8 cellular contexts compared by ENCODE assay signal in genomic region chr7:4712371-4713182, GRCh38. TPM values are rescaled to one million over a fixed set of nuclear protein-coding genes. Genes with fewer than 3 reads are reported as not detected.
A peak's percentile ranks its signal among the peaks of the same experiment; 100 is the strongest.
DNase-seq lines count a peak whose midpoint lies in the region; ATAC-seq, FAIRE-seq and TF ChIP-seq lines count a peak whose summit lies in the region.

No MANE protein-coding gene starts in this region.

- peak; percentile 64 for FAIRE-seq in HepG2 (lab: Jason Lieb, UNC)

- no peak for TF ChIP-seq POLR2A in HepG2 (IDR thresholded peaks at IDR 0.05; ENCODE audit: insufficient read depth in 1 of 2, low read depth in 2 of 2, low read length in 2 of 2)

- H3K27ac ChIP-seq in HepG2 (ENCODE audit: extremely low read length, insufficient read depth, low read length), result peak overlapping the region; percentile 42

- TF ChIP-seq RAD21 in HepG2 (CRISPR knock-in tag; IDR thresholded peaks at IDR 0.05), result no peak

- CTCF ChIA-PET in HepG2 (lab: Yijun Ruan, JAX; ENCODE audit: low intra/inter-chr PET ratio, low total read pairs), result no interaction called here

- peak overlapping the region; percentile 57 for H3K4me2 ChIP-seq in HepG2 (ENCODE audit: low read depth, low read length)

- ATAC-seq in HG03280 (IDR thresholded peaks at IDR 0.05; ENCODE audit: unreplicated experiment) (peak; percentile 49), HepG2 (peak; percentile 89)

- peak overlapping the region in 1 of 3 experiments; percentile 18; a peak in 2 of 6 replicates for H3K4me3 ChIP-seq in HepG2 (replicated peaks in 1 of 3; ENCODE audit: insufficient read depth in 1 of 3, low read depth in 2 of 3, low read length in 3 of 3)

- POLR2A ChIA-PET in HepG2 (lab: Yijun Ruan, JAX), result interaction anchor here (1.1 kb wide), 1 partner anchor 12 kb away, joined by 3 read pairs; no protein-coding TSS in a partner anchor

- 43% methylated on average over 22 of the region's 22 CpGs for WGBS in HepG2 (ENCODE audit: low lambda C conversion rate)

- no peaks in the 10 kb centered on the region for H3K27me3 Mint-ChIP-seq in activated naive CD4-positive, alpha-beta T cell treated with anti-CD3 and anti-CD28 coated beads, Interleukin-2, amount 50 U/mL, for 24 hours

- intact Hi-C loops in HepG2 (cut with micrococcal nuclease; ENCODE audit: unreplicated experiment), result loop anchor here (2.0 kb wide), 1 partner anchor 26 kb away; no protein-coding TSS in a partner anchor

- peaks cover 3 to 13% of the 10 kb centered on the region in 2 experiments; a peak in 2 of 5 replicates for H3K36me3 ChIP-seq in HepG2 (replicated peaks in 1 of 2; ENCODE audit: control insufficient read depth in 1 of 2, insufficient read depth in 2 of 2, low read length in 2 of 2)

- no peaks in the 10 kb centered on the region for H3K27me3 ChIP-seq in HepG2 (ENCODE audit: control insufficient read depth in 1 of 2, insufficient read depth in 2 of 2, low read length in 2 of 2)

- H3K9ac ChIP-seq in HepG2 (ENCODE audit: insufficient read depth, low read depth, low read length), result no peak overlapping the region

- 0 out of 4 replicates have a peak, but pooled peaks of 1 of the 2 experiments have one; percentile 15 for TF ChIP-seq EP300 in HepG2 (IDR thresholded peaks at IDR 0.05; ENCODE audit: low read depth in 2 of 2, low read length in 2 of 2)
- TF ChIP-seq EP300 in HepG2 (CRISPR knock-in tag; IDR thresholded peaks at IDR 0.05; ENCODE audit: borderline replicate concordance), result no peak; the same call in 1 of the 2 replicates

- H3K4me1 ChIP-seq in HepG2 (ENCODE audit: insufficient read depth, low read length), result peaks cover 66% of the 10 kb centered on the region

- H3K36me3 Mint-ChIP-seq in activated naive CD4-positive, alpha-beta T cell treated with anti-CD3 and anti-CD28 coated beads, Interleukin-2, amount 50 U/mL, for 24 hours, result peaks cover 1% of the 10 kb centered on the region

- no peak for DNase-seq in activated naive CD4-positive, alpha-beta T cell treated with Interleukin-2 at 50 U/mL for 16 hours
- DNase-seq in OCI-M1 (lab: John Stamatoyannopoulos, UW) (peak; percentile 25), HepG2 (ENCODE audit: low spot score) (peak; percentile 76), SW 1271 (lab: John Stamatoyannopoulos, UW) (no peak), NCI-H2081 (lab: John Stamatoyannopoulos, UW) (no peak)
- no peak for DNase-seq in activated CD4-positive, alpha-beta T cell treated with anti-CD3 and anti-CD28 coated beads for 1 hour

- peak overlapping the region; percentile 51 for H3K27ac Mint-ChIP-seq in activated naive CD4-positive, alpha-beta T cell treated with anti-CD3 and anti-CD28 coated beads, Interleukin-2, amount 50 U/mL, for 24 hours

- in situ Hi-C loops in HepG2 (cut with HindIII; ENCODE audit: extremely low pct_ligation_motif_present, low pct_unique_long_range_greater_than_20kb), result no loop called here

- H4K20me1 ChIP-seq in HepG2 (ENCODE audit: insufficient read depth, low read length), result peaks cover 75% of the 10 kb centered on the region

- no peak for TF ChIP-seq CTCF in HepG2 (CRISPR knock-in tag; IDR thresholded peaks at IDR 0.05)

- no peak overlapping the region for H3K4me3 Mint-ChIP-seq in activated naive CD4-positive, alpha-beta T cell treated with anti-CD3 and anti-CD28 coated beads, Interleukin-2, amount 50 U/mL, for 24 hours

- peaks cover 78% of the 10 kb centered on the region for H3K79me2 ChIP-seq in HepG2 (ENCODE audit: insufficient read depth, low read length)

- no peaks in the 10 kb centered on the region for H3K9me3 Mint-ChIP-seq in activated naive CD4-positive, alpha-beta T cell treated with anti-CD3 and anti-CD28 coated beads, Interleukin-2, amount 50 U/mL, for 24 hours

- no TSS peak for BruUV-seq in HepG2 (replicated peaks; lab: Mats Ljungman, UMichigan)

- H3K4me1 Mint-ChIP-seq in activated naive CD4-positive, alpha-beta T cell treated with anti-CD3 and anti-CD28 coated beads, Interleukin-2, amount 50 U/mL, for 24 hours, result peaks cover 80% of the 10 kb centered on the region

- H2AFZ ChIP-seq in HepG2 (ENCODE audit: low read length), result no peak overlapping the region

- H3K9me3 ChIP-seq in HepG2 (ENCODE audit: low read length), result no peaks in the 10 kb centered on the region

TF ChIP-seq in HepG2, 621 proteins besides CTCF, POLR2A, EP300 and RAD21 (continues in another document):
- TF ChIP-seq FOSL1 (CRISPR knock-in tag; IDR thresholded peaks at IDR 0.05; ENCODE audit: borderline replicate concordance), result peak; percentile 37; the same call in 1 of the 2 replicates
- no peak for TF ChIP-seq NCOR1 (IDR thresholded peaks at IDR 0.05; ENCODE audit: borderline replicate concordance, low read length)
- no peak for TF ChIP-seq IKZF1 (IDR thresholded peaks at IDR 0.05)
- 0 out of 2 replicates have a peak, but pooled peaks have one; percentile 22 for TF ChIP-seq SPEN (CRISPR knock-in tag; IDR thresholded peaks at IDR 0.05; ENCODE audit: low read depth)
- peak; percentile 52; the same call in 1 of the 2 replicates for TF ChIP-seq SIN3A (IDR thresholded peaks at IDR 0.05; ENCODE audit: borderline replicate concordance, low read depth, low read length)
- TF ChIP-seq ARNTL (CRISPR knock-in tag; IDR thresholded peaks at IDR 0.05), result no peak
- no peak for TF ChIP-seq REL (CRISPR knock-in tag; conservative IDR thresholded peaks at IDR 0.05)
- TF ChIP-seq SNAPC2 (CRISPR knock-in tag; IDR thresholded peaks at IDR 0.05), result no peak
- no peak for TF ChIP-seq ZNF317 (CRISPR knock-in tag; IDR thresholded peaks at IDR 0.05)
- no peak for TF ChIP-seq TBX3 (IDR thresholded peaks at IDR 0.05; ENCODE audit: borderline replicate concordance)
- no peak for TF ChIP-seq REXO4 (CRISPR knock-in tag; IDR thresholded peaks at IDR 0.05; ENCODE audit: borderline replicate concordance)
- TF ChIP-seq GATAD2A (CRISPR knock-in tag; IDR thresholded peaks at IDR 0.05), result peak; percentile 80
- no peak for TF ChIP-seq ZBTB34 (CRISPR knock-in tag; IDR thresholded peaks at IDR 0.05)
- TF ChIP-seq CREBL2 (CRISPR knock-in tag; IDR thresholded peaks at IDR 0.05; ENCODE audit: borderline replicate concordance), result no peak
- TF ChIP-seq ZNF576 (CRISPR knock-in tag; IDR thresholded peaks at IDR 0.05), result no peak

RNA-seq across cellular contexts. Expression of gene FOXK1, which starts 30.5 kb away (rescaled TPM):
- total RNA-seq in HepG2 (2016; rRNA removed; fragmentation: Illumina TruSeq; extraction: Trizol), result 8.8 and 9.7 TPM in 2 replicates
- total RNA-seq in HepG2 (2016; cell fraction: cytosol; rRNA removed; fragmentation: Illumina TruSeq; extraction: Trizol; ENCODE audit: low read depth), result 20.0 and 23.4 TPM in 2 replicates
- total RNA-seq in HepG2 (2016; cell fraction: insoluble cytoplasmic fraction; rRNA removed; fragmentation: Illumina TruSeq; extraction: Trizol), result 7.9 and 8.8 TPM in 2 replicates
- 8.0 and 8.3 TPM in 2 replicates for total RNA-seq in HepG2 (2016; cell fraction: membrane; rRNA removed; fragmentation: Illumina TruSeq; extraction: Trizol)
- 9.2 and 12.0 TPM in 2 replicates for total RNA-seq in HepG2 (2016; cell fraction: nucleus; rRNA removed; fragmentation: Illumina TruSeq; extraction: Trizol)
- polyA plus RNA-seq in HepG2 (2011; rRNA removed), result 4.6 and 4.7 TPM in 2 replicates
- polyA plus RNA-seq in HepG2 (2011; cell fraction: cytosol; rRNA removed), result 1.7 and 2.8 TPM in 2 replicates
- 17.7 and 24.7 TPM in 2 replicates for polyA plus RNA-seq in HepG2 (2011; cell fraction: nucleus; rRNA removed)
- polyA plus RNA-seq in HepG2 (2012), result 4.4 and 4.8 TPM in 2 replicates
- polyA plus RNA-seq in HepG2 (2016; cell fraction: cytosol; fragmentation: Illumina TruSeq; extraction: Trizol; ENCODE audit: low read depth), result 0.55 and 0.96 TPM in 2 replicates
- polyA plus RNA-seq in HepG2 (2016; cell fraction: insoluble cytoplasmic fraction; fragmentation: Illumina TruSeq; extraction: Trizol; ENCODE audit: low read depth), result 3.9 and 5.8 TPM in 2 replicates
- 0.41 and 0.84 TPM in 2 replicates for polyA plus RNA-seq in HepG2 (2016; cell fraction: membrane; fragmentation: Illumina TruSeq; extraction: Trizol; ENCODE audit: low read depth)
- 15.3 and 17.1 TPM in 2 replicates for polyA plus RNA-seq in HepG2 (2016; cell fraction: nucleus; fragmentation: Illumina TruSeq; extraction: Trizol; ENCODE audit: insufficient read depth, low read depth)
- polyA minus RNA-seq in HepG2 (2011; rRNA and poly(A)+ RNA removed; ENCODE audit: low replicate concordance), result 16.6 and 23.1 TPM in 2 replicates
- polyA minus RNA-seq in HepG2 (2011; cell fraction: cytosol; rRNA and poly(A)+ RNA removed), result 12.9 and 14.4 TPM in 2 replicates
- 16.2 and 17.8 TPM in 2 replicates for polyA minus RNA-seq in HepG2 (2011; cell fraction: nucleus; rRNA and poly(A)+ RNA removed)

Comparison
In these comparisons a context has a peak if more than half of its experiments do, and no peak if none do; other contexts are left out.
1. DNase-seq: peak in OCI-M1 (single experiment) and HepG2 (single experiment); none in activated naive CD4-positive, alpha-beta T cell treated with Interleukin-2 at 50 U/mL for 16 hours (single experiment), SW 1271 (0 of 2), activated CD4-positive, alpha-beta T cell treated with anti-CD3 and anti-CD28 coated beads for 1 hour (single experiment) and NCI-H2081 (0 of 2).